Comparison of ENCODE assay signal across 8 cellular contexts in genomic region chr11:63536669-63537292, GRCh38. TPM values are rescaled to one million over a fixed set of nuclear protein-coding genes. Genes with fewer than 3 reads are reported as not detected.
DNase-seq lines count a peak whose midpoint lies in the region; ATAC-seq and TF ChIP-seq lines count a peak whose summit lies in the region.

PLAAT4 (plus strand) TSS chr11:63536808; CDS start chr11:63536869, 61 bp downstream.

- no peak within 1 kb of the TSS for H2BK12ac ChIP-seq in H9 (ENCODE audit: insufficient read length, low read depth, low read length)

- H4K91ac ChIP-seq in H9 (ENCODE audit: insufficient read length, low read depth, low read length), result no peak within 1 kb of the TSS

- ATAC-seq in right cardiac atrium (peak; percentile 58 to 63), HG03139 (IDR thresholded peaks at IDR 0.05; ENCODE audit: unreplicated experiment) (no peak)

- H3K4me1 Mint-ChIP-seq in H9, result peaks cover 39 to 42% of the 10 kb centered on the region in 2 experiments

- no peak within 1 kb of the TSS for H2BK15ac ChIP-seq in H9 (ENCODE audit: low read depth, low read length)

- H3K79me2 ChIP-seq in H9 (ENCODE audit: insufficient read depth, low read length), result no peaks in the 10 kb centered on the region

- no peaks in the 10 kb centered on the region for H3K23me2 ChIP-seq in H9 (ENCODE audit: insufficient read length, low read depth, low read length, poor library complexity, severe bottlenecking)

- H2BK120ac ChIP-seq in H9 (ENCODE audit: low read depth, low read length, poor library complexity, severe bottlenecking), result no peak within 1 kb of the TSS

- H3K4me3 ChIP-seq in ascending aorta, result peak within 1 kb of the TSS; percentile 52 to 64
- peak within 1 kb of the TSS; percentile 42 for H3K4me3 ChIP-seq in right cardiac atrium (ENCODE audit: low read length)
- H3K4me3 ChIP-seq in retinal pigment epithelial cell (ENCODE audit: low read length), result no peak within 1 kb of the TSS

- no peak within 1 kb of the TSS for H3K4me2 ChIP-seq in H9 (ENCODE audit: insufficient read depth, insufficient read length, low read length)

- H3K4me3 Mint-ChIP-seq in H9, result no peak within 1 kb of the TSS

- no peak within 1 kb of the TSS for H2BK5ac ChIP-seq in H9 (ENCODE audit: insufficient read length, low read length)

- H4K8ac ChIP-seq in H9 (replicated peaks; ENCODE audit: insufficient read length, low read depth, low read length), result no peak within 1 kb of the TSS

- peak; percentile 34 for DNase-seq in activated CD4-positive, alpha-beta T cell treated with anti-CD3 and anti-CD28 coated beads for 48 hours
- no peak for DNase-seq in activated CD4-positive, alpha-beta T cell treated with anti-CD3 and anti-CD28 coated beads for 1 hour
- DNase-seq in NCI-H2107 treated with DMSO at 0.1 percent for 48 hours (lab: John Stamatoyannopoulos, UW; ENCODE audit: unreplicated experiment) (peak; percentile 44), ascending aorta (ENCODE audit: low spot score in 2 of 2) (peak in 1 of 2 donors; percentile 65), right cardiac atrium (peak in 2 of 3 donors; percentile 61 to 67), retinal pigment epithelial cell (ENCODE audit: low read depth) (no peak), H9 (no peak)

- H4K20me1 ChIP-seq in H9 (ENCODE audit: control insufficient read depth, insufficient read depth, insufficient read length), result no peaks in the 10 kb centered on the region

- no peaks in the 10 kb centered on the region for H3K27me3 ChIP-seq in ascending aorta
- no peaks in the 10 kb centered on the region for H3K27me3 ChIP-seq in right cardiac atrium (ENCODE audit: control insufficient read depth, insufficient read depth)
- H3K27me3 ChIP-seq in H9 (ENCODE audit: insufficient read depth, low read length), result 0 out of 2 replicates have a peak, but pooled peaks cover 2% of the 10 kb centered on the region

- no peak within 1 kb of the TSS for H2BK20ac ChIP-seq in H9 (ENCODE audit: low read depth, low read length, poor library complexity, severe bottlenecking)

- H2AK5ac ChIP-seq in H9 (ENCODE audit: insufficient read length, low read length), result no peak within 1 kb of the TSS

- H3K23ac ChIP-seq in H9 (ENCODE audit: insufficient read length, low read depth, low read length), result no peak within 1 kb of the TSS

- no peak within 1 kb of the TSS for H3T11ph ChIP-seq in H9 (ENCODE audit: low read length)

- no peaks in the 10 kb centered on the region for H3K9me3 ChIP-seq in ascending aorta
- no peaks in the 10 kb centered on the region for H3K9me3 ChIP-seq in right cardiac atrium (ENCODE audit: control insufficient read depth, low read length)
- no peaks in the 10 kb centered on the region for H3K9me3 ChIP-seq in H9 (ENCODE audit: control insufficient read depth, low read depth, low read length)

- no peaks in the 10 kb centered on the region for H3K79me1 ChIP-seq in H9 (ENCODE audit: insufficient read depth, low read depth, low read length, poor library complexity, severe bottlenecking)

- H3K27ac Mint-ChIP-seq in H9, result peak within 1 kb of the TSS in 1 of 3 experiments; percentile 50; a peak in 2 of 7 replicates

- H3K36me3 ChIP-seq in ascending aorta, result no peaks in the 10 kb centered on the region

- peaks cover 0 to 4% (median 0%) of the 10 kb centered on the region in 3 experiments; a peak in 2 of 7 replicates for H3K36me3 Mint-ChIP-seq in H9 (ENCODE audit: insufficient read depth in 1 of 3, low read depth in 3 of 3)

- WGBS in right cardiac atrium, result 26% methylated on average over 10 of the region's 10 CpGs
- no CpG with 5 or more reads among the region's 10 CpGs for WGBS in H9 (ENCODE audit: extremely low coverage, insufficient read length, low lambda C conversion rate)

- TF ChIP-seq CTCF in ascending aorta (IDR thresholded peaks at IDR 0.05) (no peak), retinal pigment epithelial cell (conservative IDR thresholded peaks at IDR 0.05; ENCODE audit: low read depth, low read length) (peak; percentile 17), H9 (conservative IDR thresholded peaks at IDR 0.05) (no peak)

- no peak within 1 kb of the TSS for H3K9ac ChIP-seq in H9 (ENCODE audit: extremely low read depth, insufficient read length, low read length)

- H3K27ac ChIP-seq in ascending aorta (peak within 1 kb of the TSS; percentile 84 to 94), right cardiac atrium (ENCODE audit: low read length) (peak within 1 kb of the TSS; percentile 79), H9 (ENCODE audit: insufficient read length, low read depth, low read length) (no peak within 1 kb of the TSS)

- H3K4ac ChIP-seq in H9 (ENCODE audit: low read depth, low read length), result no peak within 1 kb of the TSS

- no peaks in the 10 kb centered on the region; the same call in 1 of the 2 replicates for H3K27me3 Mint-ChIP-seq in H9 (ENCODE audit: low read depth)

- no peak within 1 kb of the TSS for H2AFZ ChIP-seq in H9 (ENCODE audit: low read length)

- no peak within 1 kb of the TSS for H3K56ac ChIP-seq in H9 (ENCODE audit: insufficient read length, low read depth, low read length)

- no peak within 1 kb of the TSS; the same call in 1 of the 2 replicates for H3K14ac ChIP-seq in H9 (ENCODE audit: insufficient read depth, low read length)

- no peak within 1 kb of the TSS for H3K18ac ChIP-seq in H9 (ENCODE audit: insufficient read length, low read depth, low read length)

- intact Hi-C loops in ascending aorta (cut with DNase I), result loop anchor here (2.0 kb wide), 1 partner anchor 78 kb away; the partner anchor contains the start of gene PLAAT3
- intact Hi-C loops in right cardiac atrium (cut with DNase I), result no loop called here

- H3K4me1 ChIP-seq in ascending aorta (peaks cover 7 to 19% of the 10 kb centered on the region in 2 donors), right cardiac atrium (ENCODE audit: control insufficient read depth, insufficient read depth, low read length) (peaks cover 12% of the 10 kb centered on the region), H9 (ENCODE audit: insufficient read depth, low read length) (peaks cover 6% of the 10 kb centered on the region; the same call in 1 of the 2 replicates)

- no peak within 1 kb of the TSS for H4K5ac ChIP-seq in H9 (ENCODE audit: insufficient read length, low read depth, low read length)

- H3K9me3 Mint-ChIP-seq in H9, result peaks cover 7 to 9% of the 10 kb centered on the region in 2 experiments

RNA-seq across cellular contexts. Expression of gene PLAAT4, which starts in this region (rescaled TPM):
- total RNA-seq in ascending aorta (1.1 TPM), right cardiac atrium (10 to 100 TPM in 3 of 4 donors, 1 to 10 TPM in 1; 8.0 to 17.9 (median 13.3) TPM), H9 (2021) (3.1 and 3.5 TPM in 2 replicates)
- polyA plus RNA-seq in right cardiac atrium, result 14.0 TPM

Comparison
In these comparisons a context has a peak if more than half of its experiments do, and no peak if none do; other contexts are left out.
1. DNase-seq: peak in activated CD4-positive, alpha-beta T cell treated with anti-CD3 and anti-CD28 coated beads for 48 hours (single experiment), NCI-H2107 treated with DMSO at 0.1 percent for 48 hours (single experiment) and right cardiac atrium (2 of 3); none in activated CD4-positive, alpha-beta T cell treated with anti-CD3 and anti-CD28 coated beads for 1 hour (single experiment), retinal pigment epithelial cell (single experiment) and H9 (single experiment).